Comparison of ENCODE assay signal across 9 cellular contexts in the genomic region with DNA sequence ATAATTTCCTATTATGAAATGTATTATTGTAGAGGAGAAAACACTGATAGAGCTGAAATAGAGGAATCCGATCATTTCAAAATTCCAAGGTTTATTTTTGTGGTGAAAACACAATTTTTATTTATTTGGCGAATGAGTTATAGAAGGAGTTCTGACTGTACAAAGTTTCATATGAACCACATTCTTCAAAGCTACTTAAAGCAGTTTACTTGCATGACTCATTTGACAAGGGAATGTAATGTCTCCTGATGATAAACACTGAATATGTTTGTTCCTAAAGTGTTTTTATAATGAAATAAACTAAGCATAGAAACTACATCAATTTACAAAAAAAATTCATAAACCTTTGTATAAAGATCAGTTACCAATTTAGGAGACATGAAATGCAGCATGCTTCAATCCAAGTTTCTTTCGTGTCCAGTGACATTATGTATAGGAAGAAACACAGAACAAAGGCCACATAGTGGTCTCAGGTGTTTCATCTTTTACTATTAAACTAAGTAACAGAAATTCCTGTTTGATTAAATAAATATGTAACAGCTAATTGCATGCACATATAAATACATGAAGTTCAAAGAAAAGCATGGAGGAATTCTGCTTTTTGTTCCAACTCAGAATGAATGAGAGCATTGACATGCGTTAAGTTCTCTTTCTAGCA. TPM values are rescaled to one million over a fixed set of nuclear protein-coding genes. Genes with fewer than 3 reads are reported as not detected.
DNase-seq lines count a peak whose midpoint lies in the region; ATAC-seq and TF ChIP-seq lines count a peak whose summit lies in the region.
"Had no signal": no experiment of that assay in that cellular context is flagged by ENCODE, and none has a peak within 500 bp of the region (broad histone marks: within the 10 kb centered on the region; RNA-seq: fewer than 3 reads in every experiment).

No MANE protein-coding gene starts in this region.

- no peak for TF ChIP-seq POLR2A in Peyer's patch (IDR thresholded peaks at IDR 0.05)

- H3K27me3 Mint-ChIP-seq in activated CD8-positive, alpha-beta memory T cell treated with anti-CD3 and anti-CD28 coated beads, Interleukin-2, amount 10 ng/mL, durations not matched to agents 7 days and 5 days = no peaks in the 10 kb centered on the region

- CTCF ChIA-PET in activated CD8-positive, alpha-beta memory T cell treated with anti-CD3 and anti-CD28 coated beads, Interleukin-2, amount 10 ng/mL, durations not matched to agents 7 days and 5 days (lab: Charles Lee) = interaction anchor here (0.5 to 3.6 kb wide), 4 partner anchors 12 to 475 kb away, joined by 3 to 50 read pairs (median 3); no protein-coding TSS in a partner anchor

- H3K36me3 Mint-ChIP-seq in activated CD8-positive, alpha-beta memory T cell treated with anti-CD3 and anti-CD28 coated beads, Interleukin-2, amount 10 ng/mL, durations not matched to agents 7 days and 5 days = peaks cover 24% of the 10 kb centered on the region

- H3K27ac ChIP-seq in Peyer's patch = peak overlapping the region in 1 of 4 donors; percentile 70
- H3K27ac ChIP-seq: right atrium auricular region had no signal

- TF ChIP-seq CTCF in Peyer's patch (IDR thresholded peaks at IDR 0.05) = no peak
- TF ChIP-seq CTCF in epithelial cell of proximal tubule (conservative IDR thresholded peaks at IDR 0.05; ENCODE audit: low read depth, low read length) = no peak

- DNase-seq in activated CD8-positive, alpha-beta memory T cell treated with anti-CD3 and anti-CD28 coated beads, Interleukin-2, amount 10 ng/mL, durations not matched to agents 7 days and 5 days = no peak
- no peak for DNase-seq in activated CD8-positive, alpha-beta memory T cell treated with anti-CD3 and anti-CD28 coated beads, Interleukin-2, amount 50 U/mL, for 4 hours
- DNase-seq in Peyer's patch (no peak), epithelial cell of proximal tubule (ENCODE audit: low read depth) (peak; percentile 26), superior temporal gyrus (ENCODE audit: extremely low spot score) (peak; percentile 60), SKM-1 treated with dmso at 0.1 percent for 144 hours (lab: John Stamatoyannopoulos, UW; ENCODE audit: unreplicated experiment) (no peak), NCI-H187 (lab: John Stamatoyannopoulos, UW) (no peak)

- H3K27me3 ChIP-seq in Peyer's patch = no peaks in the 10 kb centered on the region
- H3K27me3 ChIP-seq: right atrium auricular region had no signal

- H3K9me3 ChIP-seq in Peyer's patch = no peaks in the 10 kb centered on the region
- H3K9me3 ChIP-seq: right atrium auricular region had no signal

- H3K36me3 ChIP-seq in Peyer's patch = no peaks in the 10 kb centered on the region
- H3K36me3 ChIP-seq: right atrium auricular region had no signal

- peak overlapping the region; percentile 90 for H3K4me3 Mint-ChIP-seq in activated CD8-positive, alpha-beta memory T cell treated with anti-CD3 and anti-CD28 coated beads, Interleukin-2, amount 10 ng/mL, durations not matched to agents 7 days and 5 days

- peak; percentile 60 for ATAC-seq in activated CD8-positive, alpha-beta memory T cell treated with anti-CD3 and anti-CD28 coated beads, Interleukin-2, amount 10 ng/mL, durations not matched to agents 7 days and 5 days
- no peak for ATAC-seq in HG03520 (IDR thresholded peaks at IDR 0.05; ENCODE audit: unreplicated experiment)

- peak overlapping the region; percentile 99 for H3K27ac Mint-ChIP-seq in activated CD8-positive, alpha-beta memory T cell treated with anti-CD3 and anti-CD28 coated beads, Interleukin-2, amount 10 ng/mL, durations not matched to agents 7 days and 5 days

- peaks cover 0 to 3% (median 0%) of the 10 kb centered on the region in 4 donors for H3K4me1 ChIP-seq in Peyer's patch

- H3K4me1 Mint-ChIP-seq in activated CD8-positive, alpha-beta memory T cell treated with anti-CD3 and anti-CD28 coated beads, Interleukin-2, amount 10 ng/mL, durations not matched to agents 7 days and 5 days = peaks cover 42% of the 10 kb centered on the region

- H3K9me3 Mint-ChIP-seq in activated CD8-positive, alpha-beta memory T cell treated with anti-CD3 and anti-CD28 coated beads, Interleukin-2, amount 10 ng/mL, durations not matched to agents 7 days and 5 days (ENCODE audit: low read depth) = no peaks in the 10 kb centered on the region

- H3K4me3 ChIP-seq in Peyer's patch (peak overlapping the region in 3 of 4 donors; percentile 6 to 30 (median 27)), epithelial cell of proximal tubule (ENCODE audit: low read depth, low read length) (peak overlapping the region; percentile 21)
- H3K4me3 ChIP-seq: right atrium auricular region had no signal

RNA-seq across cellular contexts. Expression of a gene that starts 2.4 kb away (rescaled TPM):
- 10 to 100 TPM; 68.8 to 69.1 TPM for total RNA-seq in activated CD8-positive, alpha-beta memory T cell treated with anti-CD3 and anti-CD28 coated beads, Interleukin-2, amount 10 ng/mL, durations not matched to agents 7 days and 5 days
- total RNA-seq in Peyer's patch = 10 to 100 TPM in 1 of 4 donors, 1 to 10 TPM in 3; 8.1 to 34.7 (median 8.8) TPM
- 9.5 and 10.1 TPM in 2 replicates for total RNA-seq in epithelial cell of proximal tubule

Comparison
In these comparisons a context has a peak if more than half of its experiments do, and no peak if none do; other contexts are left out.
1. DNase-seq: peak in epithelial cell of proximal tubule (single experiment) and superior temporal gyrus (single experiment); none in activated CD8-positive, alpha-beta memory T cell treated with anti-CD3 and anti-CD28 coated beads, Interleukin-2, amount 10 ng/mL, durations not matched to agents 7 days and 5 days (single experiment), activated CD8-positive, alpha-beta memory T cell treated with anti-CD3 and anti-CD28 coated beads, Interleukin-2, amount 50 U/mL, for 4 hours (single experiment), Peyer's patch (0 of 3), SKM-1 treated with dmso at 0.1 percent for 144 hours (single experiment) and NCI-H187 (0 of 2).